In genomic region chr16:57392694-57393093, GRCh38 we compare ENCODE assay signal across 21 cellular contexts. TPM values are rescaled to one million over a fixed set of nuclear protein-coding genes. Genes with fewer than 3 reads are reported as not detected.
DNase-seq lines count a peak whose midpoint lies in the region; ATAC-seq and TF ChIP-seq lines count a peak whose summit lies in the region.
"Had no signal": no experiment of that assay in that cellular context is flagged by ENCODE, and none has a peak within 500 bp of the region (broad histone marks: within the 10 kb centered on the region; RNA-seq: fewer than 3 reads in every experiment).

No MANE protein-coding gene starts in this region.

- H3K27me3 ChIP-seq in IMR-90 (ENCODE audit: control insufficient read depth, insufficient read depth, low read length) (peaks cover 44% of the 10 kb centered on the region), neural progenitor cell (no peaks in the 10 kb centered on the region)
- H3K27me3 ChIP-seq: Peyer's patch had no signal

- TF ChIP-seq CTCF in C4-2B (conservative IDR thresholded peaks at IDR 0.05) (no peak), IMR-90 (conservative IDR thresholded peaks at IDR 0.05; ENCODE audit: low read depth, low read length) (no peak), epithelial cell of esophagus (IDR thresholded peaks at IDR 0.05; ENCODE audit: insufficient read depth, low read depth, low read length, missing control alignments) (no peak), neural progenitor cell (IDR thresholded peaks at IDR 0.05) (no peak)

- H3K4ac ChIP-seq in IMR-90 (ENCODE audit: low read depth, low read length) = no peak overlapping the region

- no peak overlapping the region for H4K91ac ChIP-seq in IMR-90 (ENCODE audit: insufficient read depth, low read depth, low read length)

- peaks cover 19% of the 10 kb centered on the region for H3K27me3 Mint-ChIP-seq in neural progenitor cell (ENCODE audit: insufficient read depth, low read depth)

- H2BK15ac ChIP-seq in IMR-90 (ENCODE audit: low read depth, low read length) = no peak overlapping the region

- no peak overlapping the region for H3K23ac ChIP-seq in IMR-90 (ENCODE audit: low read depth, low read length)

- H3K27ac ChIP-seq in C4-2B = peak overlapping the region; percentile 52
- H3K27ac ChIP-seq in IMR-90 (ENCODE audit: insufficient read depth, low read length) = no peak overlapping the region
- H3K27ac ChIP-seq in neural progenitor cell = no peak overlapping the region
- H3K27ac ChIP-seq: A549, Peyer's patch had no signal

- no CpG with 5 or more reads among the region's 1 CpG for WGBS in IMR-90 (ENCODE audit: extremely low coverage in 2 of 2, insufficient read length in 1 of 2), 2 experiments

- intact Hi-C loops in IMR-90 (cut with micrococcal nuclease) = no loop called here

- CTCF ChIA-PET in IMR-90 (lab: Yijun Ruan, JAX) = no interaction called here

- H3K9ac ChIP-seq in IMR-90 (ENCODE audit: low read depth, low read length) = no peak overlapping the region
- no peak overlapping the region for H3K9ac ChIP-seq in neural progenitor cell

- peaks cover 8% of the 10 kb centered on the region for H3F3A ChIP-seq in neural progenitor cell (ENCODE audit: low read depth)

- no peaks in the 10 kb centered on the region for H3K79me1 ChIP-seq in IMR-90 (ENCODE audit: low read depth in 1 of 2, low read length in 2 of 2)

- no peak overlapping the region for H4K8ac ChIP-seq in IMR-90 (ENCODE audit: low read depth in 2 of 2, low read length in 2 of 2)

- no peak for DNase-seq in IMR-90
- DNase-seq in epithelial cell of esophagus (ENCODE audit: low read depth) = peak; percentile 83
- no peak for DNase-seq in neural progenitor cell (ENCODE audit: low spot score)
- DNase-seq in putamen (ENCODE audit: low spot score) = no peak
- no peak for DNase-seq in effector CD8-positive, alpha-beta T cell (lab: John Stamatoyannopoulos, UW)
- no peak for DNase-seq in activated CD4-positive, alpha-beta T cell treated with anti-CD3 and anti-CD28 coated beads for 48 hours
- DNase-seq: CD4-positive, CD25-positive, alpha-beta regulatory T cell; H9; KG1; MG63; NCI-H1105; NCI-H1694 treated with DMSO at 0.1 percent for 48 hours; NCI-H446; NCI-H82; Peyer's patch; SHP77 had no signal

- POLR2A ChIA-PET in IMR-90 (lab: Charles Lee; ENCODE audit: unreplicated experiment) = no interaction called here

- H2BK120ac ChIP-seq in IMR-90 (ENCODE audit: low read depth, low read length) = no peak overlapping the region

- H3K4me2 ChIP-seq in IMR-90 (ENCODE audit: low read depth, low read length) (no peak overlapping the region), neural progenitor cell (no peak overlapping the region)
- H3K4me2 ChIP-seq: A549 had no signal

- in situ Hi-C loops in IMR-90 (cut with MboI; ENCODE audit: low sequenced_read_pairs) = no loop called here

- H2AFZ ChIP-seq in IMR-90 (replicated peaks; ENCODE audit: low read length, poor library complexity) = peak overlapping the region; percentile 43
- H2AFZ ChIP-seq in neural progenitor cell (replicated peaks) = no peak overlapping the region

- H3K56ac ChIP-seq in IMR-90 (ENCODE audit: extremely low read depth, insufficient read depth, low read length) = no peak overlapping the region

- no peak overlapping the region for H2AK5ac ChIP-seq in IMR-90 (ENCODE audit: low read depth, low read length)

- H3K9me1 ChIP-seq in IMR-90 (ENCODE audit: insufficient read depth, low read length) = no peaks in the 10 kb centered on the region

- no peaks in the 10 kb centered on the region for H3K4me1 ChIP-seq in IMR-90 (ENCODE audit: control insufficient read depth, insufficient read depth, low read length)
- no peaks in the 10 kb centered on the region for H3K4me1 ChIP-seq in neural progenitor cell
- H3K4me1 ChIP-seq: Peyer's patch had no signal

- ATAC-seq in IMR-90 (ENCODE audit: low read depth) (no peak), HG03439 (IDR thresholded peaks at IDR 0.05; ENCODE audit: unreplicated experiment) (no peak)
- ATAC-seq: A549, SK-N-SH treated with all-trans-retinoic acid at 6 μM for 48 hours had no signal

- no peak overlapping the region for H2AK9ac ChIP-seq in IMR-90 (replicated peaks; ENCODE audit: low read depth, low read length, poor library complexity)

- dilution Hi-C loops in IMR-90 (cut with HindIII; ENCODE audit: low sequenced_read_pairs, unreplicated experiment) = no loop called here

- H3K14ac ChIP-seq in IMR-90 (replicated peaks; ENCODE audit: low read depth, low read length) = no peak overlapping the region

- no peak for TF ChIP-seq POLR2A in IMR-90 (IDR thresholded peaks at IDR 0.05; ENCODE audit: low read depth, low read length)

- H4K20me1 ChIP-seq in IMR-90 (ENCODE audit: insufficient read depth, low read length) (no peaks in the 10 kb centered on the region), neural progenitor cell (ENCODE audit: low read depth) (no peaks in the 10 kb centered on the region)

- no peaks in the 10 kb centered on the region for H3K36me3 Mint-ChIP-seq in neural progenitor cell
- H3K36me3 Mint-ChIP-seq: CD4-positive, CD25-positive, alpha-beta regulatory T cell had no signal

- no peaks in the 10 kb centered on the region for H3K4me1 Mint-ChIP-seq in neural progenitor cell
- H3K4me1 Mint-ChIP-seq: CD4-positive, CD25-positive, alpha-beta regulatory T cell; H9 had no signal

- H4K5ac ChIP-seq in IMR-90 (ENCODE audit: low read depth, low read length) = no peak overlapping the region

- H3K4me3 ChIP-seq in IMR-90 (ENCODE audit: insufficient read depth, low read depth, low read length) (no peak overlapping the region), epithelial cell of esophagus (ENCODE audit: low read length) (no peak overlapping the region), neural progenitor cell (no peak overlapping the region)
- H3K4me3 ChIP-seq: A549, MG63, Peyer's patch had no signal

- no peak for TF ChIP-seq RAD21 in IMR-90 (IDR thresholded peaks at IDR 0.05; ENCODE audit: low read length)

- H3K4me3 Mint-ChIP-seq in neural progenitor cell = no peak overlapping the region
- H3K4me3 Mint-ChIP-seq: CD4-positive, CD25-positive, alpha-beta regulatory T cell; H9 had no signal

- no peaks in the 10 kb centered on the region for H3K36me3 ChIP-seq in IMR-90 (ENCODE audit: control insufficient read depth, insufficient read depth, low read length)
- no peaks in the 10 kb centered on the region for H3K36me3 ChIP-seq in neural progenitor cell
- H3K36me3 ChIP-seq: MG63, Peyer's patch had no signal

- BruUV-seq in IMR-90 (replicated peaks; lab: Mats Ljungman, UMichigan) = no TSS peak

- H3K9me3 Mint-ChIP-seq in neural progenitor cell = no peaks in the 10 kb centered on the region
- H3K9me3 Mint-ChIP-seq: CD4-positive, CD25-positive, alpha-beta regulatory T cell had no signal

- H3K18ac ChIP-seq in IMR-90 (ENCODE audit: low read depth, low read length) = no peak overlapping the region

- H3K9me3 ChIP-seq in IMR-90 (ENCODE audit: control insufficient read depth, insufficient read depth, low read length) = peaks cover 3% of the 10 kb centered on the region
- H3K9me3 ChIP-seq in neural progenitor cell (ENCODE audit: low read depth) = no peaks in the 10 kb centered on the region
- H3K9me3 ChIP-seq: A549, Peyer's patch had no signal

- no peak overlapping the region for H2BK5ac ChIP-seq in IMR-90 (ENCODE audit: low read depth, low read length, poor library complexity, severe bottlenecking)

- no peaks in the 10 kb centered on the region for H3K79me2 ChIP-seq in neural progenitor cell (ENCODE audit: low read depth)

- H2BK20ac ChIP-seq in IMR-90 (ENCODE audit: low read depth, low read length) = no peak overlapping the region

- H3K27ac Mint-ChIP-seq in neural progenitor cell = peak overlapping the region; percentile 35
- H3K27ac Mint-ChIP-seq: CD4-positive, CD25-positive, alpha-beta regulatory T cell; H9 had no signal

TF ChIP-seq in IMR-90, 13 proteins besides CTCF, POLR2A, EP300 and RAD21 (continues in another document):
- no peak for TF ChIP-seq SMC3 (IDR thresholded peaks at IDR 0.05; ENCODE audit: low read depth, low read length)
- TF ChIP-seq RCOR1 (IDR thresholded peaks at IDR 0.05; ENCODE audit: insufficient replicate concordance, low read length) = no peak
- TF ChIP-seq NFE2L2 (IDR thresholded peaks at IDR 0.05; ENCODE audit: low read depth, low read length) = no peak

RNA-seq across cellular contexts. Expression of gene CCL17, which starts 11.9 kb away (rescaled TPM):
- total RNA-seq in IMR-90 (2012; rRNA removed) (not detected in 2 replicates), neural progenitor cell (ENCODE audit: low replicate concordance) (not detected in 2 replicates)
- polyA plus RNA-seq in IMR-90 (2012; rRNA removed) = not detected in 2 replicates
- polyA plus RNA-seq in IMR-90 (2012; cell fraction: cytosol; rRNA removed) = not detected in 2 replicates
- polyA plus RNA-seq in IMR-90 (2012; cell fraction: nucleus; rRNA removed; ENCODE audit: low replicate concordance) = not detected in 2 replicates
- total RNA-seq: CD4-positive, CD25-positive, alpha-beta regulatory T cell; Daoy; H9; Peyer's patch had no signal
- polyA plus RNA-seq: A549; CD4-positive, CD25-positive, alpha-beta regulatory T cell had no signal

RNA-seq across cellular contexts. Expression of gene CX3CL1, which starts 20.4 kb away (rescaled TPM):
- total RNA-seq in IMR-90 (2012; rRNA removed) = under 0.01 and 0.18 TPM in 2 replicates
- 0.77 and 0.89 TPM in 2 replicates for polyA plus RNA-seq in IMR-90 (2012; rRNA removed)
- polyA plus RNA-seq in IMR-90 (2012; cell fraction: cytosol; rRNA removed) = 0.51 and 0.74 TPM in 2 replicates
- 0.26 and 0.50 TPM in 2 replicates for polyA plus RNA-seq in IMR-90 (2012; cell fraction: nucleus; rRNA removed; ENCODE audit: low replicate concordance)
- 0.65 and 0.96 TPM in 2 replicates for total RNA-seq in neural progenitor cell (ENCODE audit: low replicate concordance)
- polyA plus RNA-seq: CD4-positive, CD25-positive, alpha-beta regulatory T cell had no signal

RNA-seq across cellular contexts. Expression of gene CCL22, which starts 34.1 kb away (rescaled TPM):
- not detected in 2 replicates for total RNA-seq in IMR-90 (2012; rRNA removed)
- not detected in 2 replicates for polyA plus RNA-seq in IMR-90 (2012; rRNA removed)
- polyA plus RNA-seq in IMR-90 (2012; cell fraction: cytosol; rRNA removed) = not detected in 2 replicates
- not detected in 2 replicates for polyA plus RNA-seq in IMR-90 (2012; cell fraction: nucleus; rRNA removed; ENCODE audit: low replicate concordance)
- not detected in 2 replicates for total RNA-seq in neural progenitor cell (ENCODE audit: low replicate concordance)
- total RNA-seq: CD4-positive, CD25-positive, alpha-beta regulatory T cell; Daoy; H9 had no signal
- polyA plus RNA-seq: A549; CD4-positive, CD25-positive, alpha-beta regulatory T cell had no signal

RNA-seq across cellular contexts. Expression of gene CIAPIN1, which starts 54.5 kb away (rescaled TPM):
- 42.2 and 47.7 TPM in 2 replicates for total RNA-seq in IMR-90 (2012; rRNA removed)
- 40.2 and 41.6 TPM in 2 replicates for polyA plus RNA-seq in IMR-90 (2012; rRNA removed)
- 17.0 and 37.1 TPM in 2 replicates for polyA plus RNA-seq in IMR-90 (2012; cell fraction: cytosol; rRNA removed)
- 17.1 and 40.4 TPM in 2 replicates for polyA plus RNA-seq in IMR-90 (2012; cell fraction: nucleus; rRNA removed; ENCODE audit: low replicate concordance)
- 89.2 and 95.9 TPM in 2 replicates for total RNA-seq in neural progenitor cell (ENCODE audit: low replicate concordance)

RNA-seq across cellular contexts. Expression of gene COQ9, which starts 54.6 kb away (rescaled TPM):
- total RNA-seq in IMR-90 (2012; rRNA removed) (50.0 and 57.9 TPM in 2 replicates), neural progenitor cell (ENCODE audit: low replicate concordance) (20.2 and 20.3 TPM in 2 replicates)
- polyA plus RNA-seq in IMR-90 (2012; rRNA removed) = 56.1 and 58.5 TPM in 2 replicates
- 43.0 and 87.4 TPM in 2 replicates for polyA plus RNA-seq in IMR-90 (2012; cell fraction: cytosol; rRNA removed)
- polyA plus RNA-seq in IMR-90 (2012; cell fraction: nucleus; rRNA removed; ENCODE audit: low replicate concordance) = 64.7 and 84.2 TPM in 2 replicates
